In the genomic region with DNA sequence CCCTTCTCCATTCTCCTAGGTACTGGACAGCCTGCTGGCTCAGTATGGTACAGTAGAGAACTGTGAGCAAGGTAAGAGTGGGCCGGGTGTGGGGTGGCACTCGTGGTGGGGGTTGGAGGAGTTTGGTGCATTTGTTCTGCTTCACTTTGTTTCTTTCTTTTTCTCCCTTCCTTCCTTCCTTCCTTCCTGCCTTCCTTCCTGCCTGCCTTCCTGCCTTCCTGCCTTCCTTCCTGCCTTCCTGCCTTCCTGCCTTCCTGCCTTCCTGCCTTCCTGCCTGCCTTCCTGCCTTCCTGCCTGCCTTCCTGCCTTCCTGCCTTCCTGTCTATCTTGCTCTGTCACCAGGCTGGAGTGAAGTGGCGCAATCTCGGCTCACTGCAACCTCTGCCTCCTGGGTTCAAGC, we compare ENCODE assay signal across 17 cellular contexts. TPM values are rescaled to one million over a fixed set of nuclear protein-coding genes. Genes with fewer than 3 reads are reported as not detected.
"Had no signal": no experiment of that assay in that cellular context is flagged by ENCODE, and none has a peak within 500 bp of the region (broad histone marks: within the 10 kb centered on the region; RNA-seq: fewer than 3 reads in every experiment).

No MANE protein-coding gene starts in this region.

RNA-seq across cellular contexts. Expression of a gene that starts 29.3 kb away (rescaled TPM):
- total RNA-seq: left ventricle myocardium superior, mesenteric fat pad, natural killer cell, psoas muscle, spleen, ureter had no signal
- polyA plus RNA-seq: psoas muscle had no signal

RNA-seq across cellular contexts. Expression of a gene that starts 58.1 kb away (rescaled TPM):
- total RNA-seq: kidney epithelial cell, left colon, left ventricle myocardium superior, lung, mesenteric fat pad, mucosa of gallbladder, myocyte, natural killer cell, omental fat pad, psoas muscle, right lobe of liver, spleen, subcutaneous adipose tissue, thoracic aorta, transverse colon, ureter had no signal
- polyA plus RNA-seq: esophagus, lung, psoas muscle, spleen had no signal
